Comparison of ENCODE assay signal across 8 cellular contexts in genomic region chr13:41311607-41312500, GRCh38. TPM values are rescaled to one million over a fixed set of nuclear protein-coding genes. Genes with fewer than 3 reads are reported as not detected.
DNase-seq lines count a peak whose midpoint lies in the region; ATAC-seq and TF ChIP-seq lines count a peak whose summit lies in the region.

No MANE protein-coding gene starts in this region.

- no peaks in the 10 kb centered on the region for H3K9me2 ChIP-seq in OCI-LY7 (ENCODE audit: insufficient read depth, low read length)

- DNase-seq in SIG-M5 treated with dmso at 0.1 percent for 504 hours (lab: John Stamatoyannopoulos, UW; ENCODE audit: unreplicated experiment) (peak; percentile 51), SIG-M5 (lab: John Stamatoyannopoulos, UW) (no peak), OCI-LY7 (ENCODE audit: low spot score) (peak; percentile 75), fibroblast of peridontal ligament (ENCODE audit: extremely low read depth) (peak; percentile 48), natural killer cell (peak; percentile 65), substantia nigra (lab: John Stamatoyannopoulos, UW) (peak in 40 of 49 donors; percentile 3 to 77 (median 54))
- peak; percentile 20 to 37 for DNase-seq in activated T-helper 1 cell treated with anti-CD3 and anti-CD28 coated beads, Interleukin-2, amount 50 U/mL, for 16 hours (ENCODE audit: low read depth in 1 of 2, low spot score in 1 of 2)

- peak; percentile 60 for ATAC-seq in HG03066 (IDR thresholded peaks at IDR 0.05; ENCODE audit: low read depth, unreplicated experiment)
- ATAC-seq in natural killer cell: peak; percentile 58 to 74 (median 60)

- no peaks in the 10 kb centered on the region for H3K36me3 Mint-ChIP-seq in natural killer cell

- intact Hi-C loops in OCI-LY7 (cut with micrococcal nuclease; ENCODE audit: unreplicated experiment) (loop anchor here (1.0 to 10.0 kb wide), 5 partner anchors 49 to 337 kb away; partner anchors contain the start of genes KBTBD6, MTRF1 and WBP4), natural killer cell (cut with micrococcal nuclease) (loop anchor here (1.0 to 5.0 kb wide), 3 partner anchors 50 to 251 kb away; partner anchors contain the start of genes KBTBD6, MTRF1 and WBP4)

- H3K27ac Mint-ChIP-seq in natural killer cell: peak overlapping the region; percentile 94 to 96

- peak overlapping the region; percentile 89 for H3K4me2 ChIP-seq in OCI-LY7 (ENCODE audit: low read length)

- H4K20me1 ChIP-seq in OCI-LY7 (ENCODE audit: insufficient read depth, low read length): peaks cover 35% of the 10 kb centered on the region

- H3K4me1 ChIP-seq in OCI-LY7 (ENCODE audit: insufficient read depth, low read length, poor library complexity, severe bottlenecking): peaks cover 42% of the 10 kb centered on the region

- peak overlapping the region; percentile 96 for H3K4me3 Mint-ChIP-seq in natural killer cell

- H3K79me2 ChIP-seq in OCI-LY7 (ENCODE audit: insufficient read depth, low read depth, low read length): peaks cover 56% of the 10 kb centered on the region

- BruUV-seq in OCI-LY7 (replicated peaks; lab: Mats Ljungman, UMichigan): no TSS peak

- peak overlapping the region; percentile 74 for H3K27ac ChIP-seq in OCI-LY7 (ENCODE audit: low read depth, low read length, poor library complexity, severe bottlenecking)
- peak overlapping the region; percentile 90 for H3K27ac ChIP-seq in substantia nigra (ENCODE audit: low read depth, low read length, poor library complexity, severe bottlenecking)

- CTCF ChIA-PET in OCI-LY7 (lab: Charles Lee; ENCODE audit: unreplicated experiment): no interaction called here

- H3K9me3 ChIP-seq in OCI-LY7 (ENCODE audit: low read length): no peaks in the 10 kb centered on the region

- H3K27me3 Mint-ChIP-seq in natural killer cell (ENCODE audit: low read depth in 2 of 2): no peaks in the 10 kb centered on the region

- peak overlapping the region; percentile 79 for H3K4me3 ChIP-seq in OCI-LY7 (ENCODE audit: low read depth, low read length, poor library complexity, severe bottlenecking)

- peaks cover 5% of the 10 kb centered on the region; the same call in 1 of the 2 replicates for H3K36me3 ChIP-seq in OCI-LY7 (ENCODE audit: insufficient read depth, low read length)

- POLR2A ChIA-PET in OCI-LY7 (lab: Charles Lee): interaction anchor here (0.5 to 1.5 kb wide), 4 partner anchors 10 to 281 kb away, joined by 3 to 4 read pairs (median 3); no protein-coding TSS in a partner anchor

- peak overlapping the region; percentile 94 for H2AFZ ChIP-seq in OCI-LY7 (ENCODE audit: low read length)

- 0 out of 2 replicates have a peak, but pooled peaks have one; percentile 16 for TF ChIP-seq CTCF in OCI-LY7 (conservative IDR thresholded peaks at IDR 0.05; ENCODE audit: low read length)
- TF ChIP-seq CTCF in natural killer cell (IDR thresholded peaks at IDR 0.05): no peak

- H3K9me3 Mint-ChIP-seq in natural killer cell: no peaks in the 10 kb centered on the region

- peaks cover 37 to 45% of the 10 kb centered on the region in 2 donors for H3K4me1 Mint-ChIP-seq in natural killer cell

RNA-seq across cellular contexts. Expression of gene NAA16, which starts 0.8 kb away (rescaled TPM):
- 22.1 and 22.4 TPM in 2 replicates for total RNA-seq in OCI-LY7 (2014; rRNA removed; shearing (Covaris generic))
- total RNA-seq in OCI-LY7 (2022) (44.1 and 45.9 TPM in 2 replicates), natural killer cell (10 to 100 TPM; 49.4 to 55.3 (median 53.1) TPM)

RNA-seq across cellular contexts. Expression of gene MTRF1, which starts 48.5 kb away (rescaled TPM):
- total RNA-seq in OCI-LY7 (2014; rRNA removed; shearing (Covaris generic)): 22.1 and 24.9 TPM in 2 replicates
- total RNA-seq in OCI-LY7 (2022) (25.3 and 31.3 TPM in 2 replicates), natural killer cell (10 to 100 TPM; 20.3 to 24.1 (median 24.0) TPM)
